ENCODE assay signal across 7 cellular contexts in genomic region chr1:24186993-24187790, GRCh38. TPM values are rescaled to one million over a fixed set of nuclear protein-coding genes. Genes with fewer than 3 reads are reported as not detected.
DNase-seq lines count a peak whose midpoint lies in the region; ATAC-seq and TF ChIP-seq lines count a peak whose summit lies in the region.

Gene IFNLR1, minus strand, starts transcription at chr1:24187289. Its CDS starts 41 bp downstream, at chr1:24187248.

- H3K36me3 ChIP-seq in endocrine pancreas (ENCODE audit: control insufficient read depth, insufficient read depth, low read length): no peaks in the 10 kb centered on the region
- H3K36me3 ChIP-seq in muscle layer of colon (ENCODE audit: insufficient read depth, low read length): no peaks in the 10 kb centered on the region

- peak within 1 kb of the TSS; percentile 93 for H3K9ac ChIP-seq in endocrine pancreas (ENCODE audit: control insufficient read depth, insufficient read depth, low read length)
- H3K9ac ChIP-seq in muscle layer of colon (ENCODE audit: low read length): peak within 1 kb of the TSS; percentile 15

- H3K27me3 ChIP-seq in endocrine pancreas (ENCODE audit: control insufficient read depth, insufficient read depth, low read length): no peaks in the 10 kb centered on the region
- H3K27me3 ChIP-seq in muscle layer of colon (ENCODE audit: control insufficient read depth in 1 of 2, insufficient read depth in 2 of 2, low read length in 2 of 2): peaks cover 0 to 14% of the 10 kb centered on the region in 2 donors

- no peak within 1 kb of the TSS for H3K27ac ChIP-seq in muscle layer of colon (ENCODE audit: low read depth, low read length)

- H3K9me3 ChIP-seq in endocrine pancreas (ENCODE audit: control insufficient read depth, low read length): no peaks in the 10 kb centered on the region
- no peaks in the 10 kb centered on the region for H3K9me3 ChIP-seq in muscle layer of colon (ENCODE audit: low read length)

- peaks cover 7% of the 10 kb centered on the region for H3K9me3 Mint-ChIP-seq in activated CD8-positive, alpha-beta T cell treated with anti-CD3 and anti-CD28 coated beads for 36 hours

- H3K4me3 ChIP-seq in endocrine pancreas (ENCODE audit: control insufficient read depth, insufficient read depth, low read length) (peak within 1 kb of the TSS; percentile 69), muscle layer of colon (ENCODE audit: low read depth in 1 of 2, low read length in 2 of 2) (peak within 1 kb of the TSS; percentile 63 to 71)

- POLR2A ChIA-PET in activated CD8-positive, alpha-beta T cell treated with anti-CD3 and anti-CD28 coated beads for 36 hours (lab: Charles Lee): interaction anchor here (0.6 to 1.7 kb wide), 3 partner anchors 37 to 335 kb away, joined by 3 to 6 read pairs (median 3); no protein-coding TSS in a partner anchor

- ATAC-seq in GM18909 (IDR thresholded peaks at IDR 0.05; ENCODE audit: poor library complexity, unreplicated experiment) (peak; percentile 37), GM21515 (IDR thresholded peaks at IDR 0.05; ENCODE audit: unreplicated experiment) (no peak)
- peak; percentile 90 for ATAC-seq in activated CD8-positive, alpha-beta T cell treated with anti-CD3 and anti-CD28 coated beads for 36 hours

- no peak for TF ChIP-seq CTCF in activated CD8-positive, alpha-beta T cell treated with anti-CD3 and anti-CD28 coated beads for 36 hours (IDR thresholded peaks at IDR 0.05)

- peak within 1 kb of the TSS; percentile 78 for H3K4me3 Mint-ChIP-seq in activated CD8-positive, alpha-beta T cell treated with anti-CD3 and anti-CD28 coated beads for 36 hours

- CTCF ChIA-PET in activated CD8-positive, alpha-beta T cell treated with anti-CD3 and anti-CD28 coated beads for 36 hours (lab: Charles Lee): interaction anchor here (0.6 to 9.0 kb wide), 8 partner anchors 13 to 510 kb away, joined by 3 to 127 read pairs (median 6); partner anchors contain the start of gene NIPAL3

- no peaks in the 10 kb centered on the region for H3K27me3 Mint-ChIP-seq in activated CD8-positive, alpha-beta T cell treated with anti-CD3 and anti-CD28 coated beads for 36 hours

- H3K4me1 ChIP-seq in endocrine pancreas (ENCODE audit: control insufficient read depth, insufficient read depth, low read length): no peaks in the 10 kb centered on the region
- peaks cover 9% of the 10 kb centered on the region for H3K4me1 ChIP-seq in muscle layer of colon (ENCODE audit: insufficient read depth, low read length)

- peaks cover 1% of the 10 kb centered on the region for H3K36me3 Mint-ChIP-seq in activated CD8-positive, alpha-beta T cell treated with anti-CD3 and anti-CD28 coated beads for 36 hours (ENCODE audit: low read depth)

- peak; percentile 89 to 92 for DNase-seq in NCI-H2081 (lab: John Stamatoyannopoulos, UW)
- peak; percentile 91 for DNase-seq in activated CD8-positive, alpha-beta T cell treated with anti-CD3 and anti-CD28 coated beads for 36 hours
- peak; percentile 52 for DNase-seq in stimulated activated CD8-positive, alpha-beta memory T cell treated with anti-CD3 and anti-CD28 coated beads, Interleukin-7, amount 100 ng/mL, for 24 hours (ENCODE audit: low read depth)

- intact Hi-C loops in activated CD8-positive, alpha-beta T cell treated with anti-CD3 and anti-CD28 coated beads for 36 hours (cut with micrococcal nuclease): loop anchor here (5.0 kb wide), 1 partner anchor 35 kb away; no protein-coding TSS in a partner anchor

- H3K27ac Mint-ChIP-seq in activated CD8-positive, alpha-beta T cell treated with anti-CD3 and anti-CD28 coated beads for 36 hours: peak within 1 kb of the TSS; percentile 56

- H3K4me1 Mint-ChIP-seq in activated CD8-positive, alpha-beta T cell treated with anti-CD3 and anti-CD28 coated beads for 36 hours (ENCODE audit: low read depth): peaks cover 65% of the 10 kb centered on the region

RNA-seq across cellular contexts. Expression of gene IFNLR1, which starts in this region (rescaled TPM):
- total RNA-seq in activated CD8-positive, alpha-beta T cell treated with anti-CD3 and anti-CD28 coated beads for 36 hours: 1 to 10 TPM; 4.8 to 6.4 TPM
